Comparison of ENCODE assay signal across 2 cellular contexts in the genomic region with DNA sequence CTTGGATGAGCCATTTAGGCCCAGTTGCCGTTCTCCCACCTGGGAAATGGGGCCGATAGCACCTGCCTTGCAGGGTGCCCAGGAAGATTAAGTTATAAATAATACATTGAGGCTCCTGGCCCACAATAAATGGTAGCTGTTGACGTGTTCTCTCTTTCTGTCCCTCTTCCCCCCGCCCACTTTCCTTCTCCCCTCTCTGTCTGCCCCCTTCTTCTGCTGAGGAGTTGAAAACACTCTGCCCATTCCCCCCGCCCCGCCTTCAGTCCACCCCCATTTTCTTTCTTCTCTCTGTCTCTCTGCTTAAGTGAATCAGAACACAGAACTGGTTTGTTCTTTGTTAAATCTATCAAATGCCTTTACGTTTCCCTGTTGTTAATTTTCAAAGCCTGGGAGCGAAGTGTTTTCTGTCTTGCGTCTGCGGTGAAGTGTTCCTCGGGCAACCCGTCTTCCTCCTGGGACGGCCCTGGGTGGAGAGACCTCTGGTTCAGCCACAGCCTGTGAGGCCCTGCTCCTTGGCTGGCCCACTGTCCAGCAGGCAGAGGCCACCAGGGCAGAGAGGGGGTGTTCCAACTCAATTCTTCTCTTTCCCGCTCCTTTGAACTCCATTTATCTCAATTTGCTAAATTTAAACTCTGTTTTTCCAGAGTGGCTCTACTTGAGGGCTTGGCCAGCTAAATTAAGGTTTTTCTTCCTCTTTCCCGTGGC.
TF ChIP-seq lines count a peak whose summit lies in the region.

No MANE protein-coding gene starts in this region.

TF ChIP-seq in GM23338, 12 proteins besides CTCF, POLR2A, EP300 and RAD21:
- TF ChIP-seq ZNF114 (CRISPR knock-in tag; IDR thresholded peaks at IDR 0.05) (no peak), NANOG (IDR thresholded peaks at IDR 0.05; ENCODE audit: borderline replicate concordance) (no peak)
TF ChIP-seq in GM23338: peak in this region for 0.

TF ChIP-seq in H1, 55 proteins besides CTCF, POLR2A, EP300 and RAD21:
- no peak for TF ChIP-seq TBP (IDR thresholded peaks at IDR 0.05; ENCODE audit: low read depth, low read length)
- TF ChIP-seq HDAC2 (IDR thresholded peaks at IDR 0.05; ENCODE audit: borderline replicate concordance in 1 of 2, low read depth in 2 of 2, low read length in 2 of 2), result no peak
- no peak for TF ChIP-seq SP1 (IDR thresholded peaks at IDR 0.05; ENCODE audit: low read depth, low read length)
